13 cellular contexts compared by ENCODE assay signal in the genomic region with DNA sequence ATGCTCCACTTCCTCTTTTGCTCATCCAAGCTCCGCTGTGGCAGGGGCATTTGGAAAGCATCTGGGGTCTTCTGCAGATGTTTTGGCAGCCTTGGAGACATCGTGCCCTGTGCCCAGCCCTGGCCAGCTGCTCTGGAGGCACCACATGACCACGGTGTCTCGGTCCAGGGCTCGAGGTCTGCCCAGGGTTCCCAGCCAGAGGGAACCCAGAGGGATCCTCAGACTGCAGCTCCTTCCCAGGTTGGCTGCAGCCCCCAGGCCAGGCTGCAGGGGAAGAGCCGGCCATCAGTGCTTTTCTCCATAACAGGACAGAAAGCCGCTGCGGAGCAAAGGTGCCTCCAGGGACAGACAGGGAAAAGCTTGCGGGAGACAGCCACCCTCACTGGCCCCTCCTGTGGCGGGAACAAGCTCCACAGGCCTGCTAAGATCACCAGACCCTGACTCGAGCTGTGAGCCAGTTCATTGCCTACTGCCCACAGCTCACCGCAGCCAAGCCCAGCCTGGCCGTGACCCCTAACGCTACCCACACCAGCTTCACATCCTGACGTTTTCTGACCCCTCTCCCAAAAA.
A peak's percentile ranks its signal among the peaks of the same experiment; 100 is the strongest.
DNase-seq lines count a peak whose midpoint lies in the region; ATAC-seq, FAIRE-seq and TF ChIP-seq lines count a peak whose summit lies in the region.
"Had no signal": no experiment of that assay in that cellular context is flagged by ENCODE, and none has a peak within 500 bp of the region (broad histone marks: within the 10 kb centered on the region; RNA-seq: fewer than 3 reads in every experiment).

No MANE protein-coding gene starts in this region.

- TF ChIP-seq POLR2A in K562 (conservative IDR thresholded peaks at IDR 0.05): no peak

- H3K36me3 ChIP-seq in K562 (ENCODE audit: control insufficient read depth, insufficient read depth, low read length) (no peaks in the 10 kb centered on the region), mesendoderm (ENCODE audit: control insufficient read depth, insufficient read depth, low read length) (no peaks in the 10 kb centered on the region), SJCRH30 (no peaks in the 10 kb centered on the region)
- H3K36me3 ChIP-seq: adrenal gland had no signal

- H3K9me3 ChIP-seq in K562 (replicated peaks; ENCODE audit: control insufficient read depth, insufficient read depth, low read depth, low read length) (no peaks in the 10 kb centered on the region), SJCRH30 (replicated peaks) (no peaks in the 10 kb centered on the region)
- H3K9me3 ChIP-seq: adrenal gland had no signal

- H3K79me1 ChIP-seq in mesendoderm (ENCODE audit: low read length): no peaks in the 10 kb centered on the region

- H3K4me2 ChIP-seq in K562 (ENCODE audit: insufficient read depth, low read length): no peak overlapping the region
- no peak overlapping the region for H3K4me2 ChIP-seq in mesendoderm (ENCODE audit: low read length)

- H2BK15ac ChIP-seq in mesendoderm (replicated peaks; ENCODE audit: low read depth): no peak overlapping the region

- H4K5ac ChIP-seq in mesendoderm (ENCODE audit: low read length): peak overlapping the region; percentile 40

- H3K27ac ChIP-seq in K562 (ENCODE audit: extremely low read depth, low read depth, low read length) (no peak overlapping the region), mesendoderm (ENCODE audit: low read depth, low read length) (no peak overlapping the region), SJCRH30 (no peak overlapping the region)
- H3K27ac ChIP-seq: adrenal gland had no signal

- H3K9ac ChIP-seq in K562 (ENCODE audit: insufficient read depth in 1 of 2, low read depth in 2 of 2, low read length in 2 of 2) (peak overlapping the region in 1 of 2 experiments; percentile 20; a peak in 1 of 4 replicates), mesendoderm (ENCODE audit: low read length) (no peak overlapping the region)

- H2AFZ ChIP-seq in K562 (ENCODE audit: low read depth, low read length): no peak overlapping the region

- peak; percentile 21; the same call in 1 of the 3 replicates for ATAC-seq in K562
- no peak for ATAC-seq in activated naive CD4-positive, alpha-beta T cell treated with anti-CD3 and anti-CD28 coated beads, Interleukin-2, amount 50 U/mL, for 72 hours

- peak overlapping the region; percentile 14 for H2BK5ac ChIP-seq in mesendoderm (ENCODE audit: low read length)

- 0 out of 2 replicates have a peak, but pooled peaks have one; percentile 3 for TF ChIP-seq CTCF in AG10803 (conservative IDR thresholded peaks at IDR 0.05; ENCODE audit: low read length)
- TF ChIP-seq CTCF in K562 (IDR thresholded peaks at IDR 0.05 in 2 of 3, conservative IDR thresholded peaks at IDR 0.05 in 1 of 3; ENCODE audit: insufficient read depth in 2 of 3, low read depth in 1 of 3, low read length in 3 of 3): no peak; a peak in 1 of 6 replicates

- H3K18ac ChIP-seq in mesendoderm (ENCODE audit: low read length): no peak overlapping the region

- no TSS peak for BruUV-seq in K562 (replicated peaks; lab: Mats Ljungman, UMichigan)

- no peak overlapping the region for H4K8ac ChIP-seq in mesendoderm (ENCODE audit: low read depth, low read length)

- no peak overlapping the region for H3K4ac ChIP-seq in mesendoderm (ENCODE audit: low read depth, low read length)

- CTCF ChIA-PET in K562 (lab: Yijun Ruan, JAX; ENCODE audit: low intra/inter-chr PET ratio): no interaction called here

- POLR2A ChIA-PET in K562 (lab: Yijun Ruan, JAX): interaction anchor here (0.8 to 2.6 kb wide), 2 partner anchors 9 to 17 kb away, joined by 3 to 7 read pairs; no protein-coding TSS in a partner anchor

- H3K36me3 Mint-ChIP-seq in activated naive CD4-positive, alpha-beta T cell treated with anti-CD3 and anti-CD28 coated beads, Interleukin-2, amount 50 U/mL, for 72 hours: no peaks in the 10 kb centered on the region

- no peak overlapping the region for H2BK120ac ChIP-seq in mesendoderm (ENCODE audit: low read depth, low read length)

- TF ChIP-seq RAD21 in K562 (CRISPR knock-in tag; conservative IDR thresholded peaks at IDR 0.05 in 1 of 2, IDR thresholded peaks at IDR 0.05 in 1 of 2): no peak

- H3K27me3 ChIP-seq in K562 (ENCODE audit: control insufficient read depth in 2 of 2, insufficient read depth in 2 of 2, low read length in 2 of 2) (no peaks in the 10 kb centered on the region), mesendoderm (ENCODE audit: insufficient read depth, low read length, poor library complexity) (no peaks in the 10 kb centered on the region), SJCRH30 (no peaks in the 10 kb centered on the region)
- H3K27me3 ChIP-seq: adrenal gland had no signal

- H3K79me2 ChIP-seq in K562 (ENCODE audit: control insufficient read depth, insufficient read depth, low read length) (no peaks in the 10 kb centered on the region), mesendoderm (ENCODE audit: control insufficient read depth, insufficient read depth, low read length) (no peaks in the 10 kb centered on the region)

- H3K23ac ChIP-seq in mesendoderm (ENCODE audit: low read length): no peak overlapping the region

- peak overlapping the region; percentile 63 for H3K56ac ChIP-seq in mesendoderm (ENCODE audit: low read length)

- peaks cover 0 to 4% of the 10 kb centered on the region in 2 donors for H3K9me3 Mint-ChIP-seq in activated naive CD4-positive, alpha-beta T cell treated with anti-CD3 and anti-CD28 coated beads, Interleukin-2, amount 50 U/mL, for 72 hours

- H3K4me3 ChIP-seq in AG10803 (ENCODE audit: low read length) (no peak overlapping the region), K562 (no peak overlapping the region), mesendoderm (ENCODE audit: low read length) (no peak overlapping the region), SJCRH30 (no peak overlapping the region)
- H3K4me3 ChIP-seq: adrenal gland had no signal

- in situ Hi-C loops in K562 (cut with MboI): no loop called here

- intact Hi-C loops in K562 (cut with micrococcal nuclease): no loop called here

- H3K27ac Mint-ChIP-seq in activated naive CD4-positive, alpha-beta T cell treated with anti-CD3 and anti-CD28 coated beads, Interleukin-2, amount 50 U/mL, for 72 hours: no peak overlapping the region

- TF ChIP-seq EP300 in K562 (IDR thresholded peaks at IDR 0.05; ENCODE audit: low read length): no peak

- no peaks in the 10 kb centered on the region for H4K20me1 ChIP-seq in K562 (replicated peaks; ENCODE audit: control insufficient read depth, insufficient read depth, low read length)

- no peak overlapping the region for H2AK5ac ChIP-seq in mesendoderm (ENCODE audit: low read length)

- FAIRE-seq in K562 (lab: Jason Lieb, UNC): no peak
- FAIRE-seq: frontal cortex had no signal

- DNase-seq in AG10803 (ENCODE audit: low read depth) (no peak), HK-2 (ENCODE audit: unreplicated experiment) (peak; percentile 63), K562 (ENCODE audit: extremely low read depth in 1 of 4, low spot score in 3 of 4) (no peak), mesendoderm (peak; percentile 85), GM19238 (ENCODE audit: insufficient read length, low spot score) (no peak), NCI-H2171 (lab: John Stamatoyannopoulos, UW) (no peak), SJCRH30 (no peak)
- no peak for DNase-seq in activated naive CD4-positive, alpha-beta T cell treated with anti-CD3 and anti-CD28 coated beads, Interleukin-2, amount 50 U/mL, for 72 hours (ENCODE audit: low spot score in 2 of 2)
- DNase-seq: activated CD8-positive, alpha-beta memory T cell treated with anti-CD3 and anti-CD28 coated beads, Interleukin-2, amount 50 U/mL, for 4 hours; adrenal gland; effector CD8-positive, alpha-beta T cell; NCI-H510A had no signal

- H3K9me1 ChIP-seq in K562 (ENCODE audit: control insufficient read depth, insufficient read depth, low read length): no peaks in the 10 kb centered on the region

- WGBS in K562 (ENCODE audit: insufficient coverage, low coverage, missing lambda C conversion rate): 30% methylated on average over 10 of the region's 15 CpGs
- WGBS in mesendoderm (ENCODE audit: extremely low coverage, insufficient coverage, low lambda C conversion rate): no CpG with 5 or more reads among the region's 15 CpGs

- H3K4me1 ChIP-seq in K562 (replicated peaks in 1 of 2; ENCODE audit: control insufficient read depth in 2 of 2, insufficient read depth in 2 of 2, low read length in 2 of 2): peaks cover 20 to 32% of the 10 kb centered on the region in 2 experiments
- peaks cover 6% of the 10 kb centered on the region for H3K4me1 ChIP-seq in mesendoderm (ENCODE audit: control insufficient read depth, low read depth, low read length)
- H3K4me1 ChIP-seq in SJCRH30: peaks cover 22% of the 10 kb centered on the region

TF ChIP-seq in K562, 482 proteins besides CTCF, POLR2A, EP300 and RAD21 (continues in another document):
- TF ChIP-seq, protein P1, sequence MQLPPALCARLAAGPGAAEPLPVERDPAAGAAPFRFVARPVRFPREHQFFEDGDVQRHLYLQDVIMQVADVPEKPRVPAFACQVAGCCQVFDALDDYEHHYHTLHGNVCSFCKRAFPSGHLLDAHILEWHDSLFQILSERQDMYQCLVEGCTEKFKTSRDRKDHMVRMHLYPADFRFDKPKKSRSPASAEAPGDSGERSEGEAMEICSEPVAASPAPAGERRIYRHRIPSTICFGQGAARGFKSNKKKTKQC (CRISPR knock-in tag; IDR thresholded peaks at IDR 0.05): no peak
- TF ChIP-seq SMAD4 (CRISPR knock-in tag; conservative IDR thresholded peaks at IDR 0.05) (no peak), POLR2B (IDR thresholded peaks at IDR 0.05; ENCODE audit: low read depth, partially characterized antibody) (no peak), ZC3H8 (IDR thresholded peaks at IDR 0.05) (no peak), MCM2 (IDR thresholded peaks at IDR 0.05; ENCODE audit: low read depth) (no peak), CREM (IDR thresholded peaks at IDR 0.05; ENCODE audit: low read depth) (no peak), SPI1 (IDR thresholded peaks at IDR 0.05; ENCODE audit: borderline replicate concordance, low read depth, low read length) (peak; percentile 98), ZEB2 (IDR thresholded peaks at IDR 0.05) (no peak), NRF1 (conservative IDR thresholded peaks at IDR 0.05 in 1 of 2, IDR thresholded peaks at IDR 0.05 in 1 of 2) (no peak)
- TF ChIP-seq, protein P2, sequence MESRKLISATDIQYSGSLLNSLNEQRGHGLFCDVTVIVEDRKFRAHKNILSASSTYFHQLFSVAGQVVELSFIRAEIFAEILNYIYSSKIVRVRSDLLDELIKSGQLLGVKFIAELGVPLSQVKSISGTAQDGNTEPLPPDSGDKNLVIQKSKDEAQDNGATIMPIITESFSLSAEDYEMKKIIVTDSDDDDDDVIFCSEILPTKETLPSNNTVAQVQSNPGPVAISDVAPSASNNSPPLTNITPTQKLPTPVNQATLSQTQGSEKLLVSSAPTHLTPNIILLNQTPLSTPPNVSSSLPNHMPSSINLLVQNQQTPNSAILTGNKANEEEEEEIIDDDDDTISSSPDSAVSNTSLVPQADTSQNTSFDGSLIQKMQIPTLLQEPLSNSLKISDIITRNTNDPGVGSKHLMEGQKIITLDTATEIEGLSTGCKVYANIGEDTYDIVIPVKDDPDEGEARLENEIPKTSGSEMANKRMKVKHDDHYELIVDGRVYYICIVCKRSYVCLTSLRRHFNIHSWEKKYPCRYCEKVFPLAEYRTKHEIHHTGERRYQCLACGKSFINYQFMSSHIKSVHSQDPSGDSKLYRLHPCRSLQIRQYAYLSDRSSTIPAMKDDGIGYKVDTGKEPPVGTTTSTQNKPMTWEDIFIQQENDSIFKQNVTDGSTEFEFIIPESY (CRISPR knock-in tag; IDR thresholded peaks at IDR 0.05): peak; percentile 80

Comparison
In these comparisons a context has a peak if more than half of its experiments do, and no peak if none do; other contexts are left out.
1. DNase-seq: peak in HK-2 (single experiment) and mesendoderm (single experiment); none in AG10803 (single experiment), K562 (0 of 4), activated naive CD4-positive, alpha-beta T cell treated with anti-CD3 and anti-CD28 coated beads, Interleukin-2, amount 50 U/mL, for 72 hours (0 of 2), GM19238 (single experiment), NCI-H2171 (single experiment) and SJCRH30 (0 of 2).